ENCODE assay signal across 8 cellular contexts in the genomic region with DNA sequence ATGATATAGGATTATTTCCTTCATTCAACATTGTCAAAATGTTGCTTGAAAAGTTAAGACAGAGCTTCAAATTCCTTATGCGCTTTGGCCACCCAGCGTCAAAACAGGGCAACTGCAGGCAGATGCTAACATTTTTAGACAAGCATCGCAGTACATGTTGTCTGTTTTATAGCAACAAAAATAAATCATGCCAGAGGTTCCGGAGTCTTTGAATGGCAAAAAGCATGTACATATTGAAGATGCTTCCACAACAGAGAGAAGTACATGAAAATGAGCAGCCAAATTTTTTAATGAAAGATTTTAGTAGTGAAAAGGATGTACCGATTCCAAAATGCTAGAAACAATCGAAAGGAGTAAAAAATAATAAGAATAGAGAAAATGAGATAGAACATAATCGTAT. TPM values are rescaled to one million over a fixed set of nuclear protein-coding genes. Genes with fewer than 3 reads are reported as not detected.
DNase-seq lines count a peak whose midpoint lies in the region; ATAC-seq, FAIRE-seq and TF ChIP-seq lines count a peak whose summit lies in the region.

No MANE protein-coding gene starts in this region.

- FAIRE-seq in bronchial epithelial cell (lab: Jason Lieb, UNC): no peak
- FAIRE-seq in urothelium cell line (lab: Jason Lieb, UNC): no peak

- H3K4me1 ChIP-seq in CD8-positive, alpha-beta T cell (ENCODE audit: insufficient read depth, low read length): peaks cover 6% of the 10 kb centered on the region
- no peaks in the 10 kb centered on the region for H3K4me1 ChIP-seq in SK-N-SH (ENCODE audit: control insufficient read depth in 1 of 2, insufficient read depth in 2 of 2, low read depth in 1 of 2, low read length in 1 of 2)

- intact Hi-C loops in CD8-positive, alpha-beta T cell (cut with DNase I, micrococcal nuclease): loop anchor here in 1 of 2 experiments (5.0 kb wide), 1 partner anchor 47 kb away; no protein-coding TSS in a partner anchor

- POLR2A ChIA-PET in CD8-positive, alpha-beta T cell (lab: Charles Lee): interaction anchor here (0.6 to 1.3 kb wide), 2 partner anchors 11 to 49 kb away, joined by 3 to 4 read pairs; no protein-coding TSS in a partner anchor
- POLR2A ChIA-PET in SK-N-SH (lab: Yijun Ruan, JAX): no interaction called here

- H3K9me2 ChIP-seq in SK-N-SH: no peaks in the 10 kb centered on the region

- H4K20me1 ChIP-seq in SK-N-SH (ENCODE audit: insufficient read depth): no peaks in the 10 kb centered on the region

- peaks cover 9% of the 10 kb centered on the region for H3K4me1 Mint-ChIP-seq in CD8-positive, alpha-beta T cell (ENCODE audit: low read depth)

- no peak overlapping the region for H3K27ac Mint-ChIP-seq in CD8-positive, alpha-beta T cell

- H3F3A ChIP-seq in SK-N-SH (replicated peaks; ENCODE audit: insufficient read depth): no peaks in the 10 kb centered on the region

- no peaks in the 10 kb centered on the region for H3K27me3 ChIP-seq in CD8-positive, alpha-beta T cell (ENCODE audit: insufficient read depth, low read length)
- H3K27me3 ChIP-seq in SK-N-SH (ENCODE audit: insufficient read depth): no peaks in the 10 kb centered on the region
- no peaks in the 10 kb centered on the region for H3K27me3 ChIP-seq in bronchial epithelial cell (ENCODE audit: control insufficient read depth, insufficient read depth, low read length)

- no peak overlapping the region for H3K27ac ChIP-seq in CD8-positive, alpha-beta T cell (ENCODE audit: low read depth, low read length)
- no peak overlapping the region for H3K27ac ChIP-seq in SK-N-SH (ENCODE audit: low read depth in 2 of 2, low read length in 1 of 2)

- DNase-seq in CD8-positive, alpha-beta T cell: peak in 5 of 7 experiments; percentile 18 to 56 (median 33)
- DNase-seq in SK-N-SH (peak; percentile 40), bronchial epithelial cell (ENCODE audit: low read depth) (peak; percentile 52), lung microvascular endothelial cell (ENCODE audit: low read depth in 2 of 2) (peak; percentile 38 to 60), urothelium cell line (ENCODE audit: low spot score) (peak; percentile 31)

- H2AFZ ChIP-seq in SK-N-SH (ENCODE audit: low read depth): peak overlapping the region; percentile 13; the same call in 1 of the 2 replicates

- no peaks in the 10 kb centered on the region for H3K9me3 Mint-ChIP-seq in CD8-positive, alpha-beta T cell

- no peak overlapping the region for H3K4me3 Mint-ChIP-seq in CD8-positive, alpha-beta T cell

- H3K79me2 ChIP-seq in SK-N-SH (ENCODE audit: insufficient read depth): no peaks in the 10 kb centered on the region

- TF ChIP-seq EP300 in SK-N-SH (IDR thresholded peaks at IDR 0.05; ENCODE audit: borderline replicate concordance in 1 of 2, low read depth in 1 of 2, low read length in 1 of 2): no peak

- H3K27me3 Mint-ChIP-seq in CD8-positive, alpha-beta T cell (ENCODE audit: low read depth): no peaks in the 10 kb centered on the region

- peak; percentile 53 for TF ChIP-seq RAD21 in SK-N-SH (IDR thresholded peaks at IDR 0.05; ENCODE audit: low read length)

- TF ChIP-seq CTCF in CD8-positive, alpha-beta T cell (IDR thresholded peaks at IDR 0.05): peak; percentile 89
- TF ChIP-seq CTCF in SK-N-SH (IDR thresholded peaks at IDR 0.05) (peak; percentile 84), bronchial epithelial cell (IDR thresholded peaks at IDR 0.05; ENCODE audit: insufficient read depth, low read length, severe bottlenecking) (peak; percentile 74)

- 11% methylated on average over 7 of the region's 7 CpGs for WGBS in SK-N-SH (ENCODE audit: low lambda C conversion rate)

- H3K4me3 ChIP-seq in CD8-positive, alpha-beta T cell (ENCODE audit: low read depth, low read length): no peak overlapping the region
- peak overlapping the region in 1 of 2 experiments; percentile 27; a peak in 1 of 4 replicates for H3K4me3 ChIP-seq in SK-N-SH (ENCODE audit: low read depth in 2 of 2, low read length in 1 of 2)
- H3K4me3 ChIP-seq in bronchial epithelial cell (ENCODE audit: low read depth, low read length): no peak overlapping the region

- peak; percentile 70 for ATAC-seq in CD8-positive, alpha-beta T cell
- ATAC-seq in GM18868 (IDR thresholded peaks at IDR 0.05; ENCODE audit: unreplicated experiment) (peak; percentile 89), HG03354 (IDR thresholded peaks at IDR 0.05; ENCODE audit: poor library complexity, severe bottlenecking, unreplicated experiment) (peak; percentile 92), HG02840 (IDR thresholded peaks at IDR 0.05; ENCODE audit: low FRiP score, unreplicated experiment) (no peak)

- H3K9ac ChIP-seq in SK-N-SH: no peak overlapping the region

- CTCF ChIA-PET in CD8-positive, alpha-beta T cell (lab: Charles Lee): interaction anchor here (0.6 to 2.1 kb wide), 18 partner anchors 8 to 145 kb away, joined by 3 to 6 read pairs (median 3); no protein-coding TSS in a partner anchor
- CTCF ChIA-PET in SK-N-SH (lab: Yijun Ruan, JAX): interaction anchor here (0.6 to 4.3 kb wide), 29 partner anchors 8 to 628 kb away, joined by 3 to 38 read pairs (median 3); partner anchors contain the start of gene USP15

- no peaks in the 10 kb centered on the region for H3K9me3 ChIP-seq in CD8-positive, alpha-beta T cell (ENCODE audit: low read length)
- no peaks in the 10 kb centered on the region for H3K9me3 ChIP-seq in SK-N-SH

- H3K36me3 ChIP-seq in CD8-positive, alpha-beta T cell (ENCODE audit: insufficient read depth, low read length): no peaks in the 10 kb centered on the region
- no peaks in the 10 kb centered on the region for H3K36me3 ChIP-seq in SK-N-SH (replicated peaks in 1 of 2; ENCODE audit: control insufficient read depth in 1 of 2, insufficient read depth in 2 of 2, low read length in 1 of 2)
- H3K36me3 ChIP-seq in bronchial epithelial cell (ENCODE audit: control insufficient read depth, insufficient read depth, low read length): no peaks in the 10 kb centered on the region

- H3K36me3 Mint-ChIP-seq in CD8-positive, alpha-beta T cell: no peaks in the 10 kb centered on the region

- H3K4me2 ChIP-seq in SK-N-SH: peak overlapping the region; percentile 59; the same call in 1 of the 2 replicates

TF ChIP-seq in SK-N-SH, 30 proteins besides CTCF, POLR2A, EP300 and RAD21:
- TF ChIP-seq, protein P1, sequence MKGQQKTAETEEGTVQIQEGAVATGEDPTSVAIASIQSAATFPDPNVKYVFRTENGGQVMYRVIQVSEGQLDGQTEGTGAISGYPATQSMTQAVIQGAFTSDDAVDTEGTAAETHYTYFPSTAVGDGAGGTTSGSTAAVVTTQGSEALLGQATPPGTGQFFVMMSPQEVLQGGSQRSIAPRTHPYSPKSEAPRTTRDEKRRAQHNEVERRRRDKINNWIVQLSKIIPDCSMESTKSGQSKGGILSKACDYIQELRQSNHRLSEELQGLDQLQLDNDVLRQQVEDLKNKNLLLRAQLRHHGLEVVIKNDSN (IDR thresholded peaks at IDR 0.05; ENCODE audit: borderline replicate concordance, low read depth): no peak
- TF ChIP-seq JUND (IDR thresholded peaks at IDR 0.05): no peak
- TF ChIP-seq POLR2AphosphoS5 (IDR thresholded peaks at IDR 0.05; ENCODE audit: low read depth, low read length): no peak
- no peak for TF ChIP-seq NFIC (IDR thresholded peaks at IDR 0.05; ENCODE audit: borderline replicate concordance)
- no peak for TF ChIP-seq FOSL2 (IDR thresholded peaks at IDR 0.05; ENCODE audit: borderline replicate concordance, low read depth)
- peak; percentile 24; the same call in 1 of the 2 replicates for TF ChIP-seq SMC3 (IDR thresholded peaks at IDR 0.05; ENCODE audit: low read depth, low read length)
- no peak for TF ChIP-seq NRF1 (IDR thresholded peaks at IDR 0.05; ENCODE audit: low read depth, low read length)
- TF ChIP-seq CHD2 (IDR thresholded peaks at IDR 0.05; ENCODE audit: low read length, partially characterized antibody): no peak
- TF ChIP-seq RCOR1 (IDR thresholded peaks at IDR 0.05; ENCODE audit: low read length): no peak

RNA-seq across cellular contexts. Expression of gene USP15, which starts 49.8 kb away (rescaled TPM):
- total RNA-seq in CD8-positive, alpha-beta T cell: 100 to 1,000 TPM; 213 to 224 TPM
- polyA plus RNA-seq in SK-N-SH (2012; rRNA removed): 13.2 and 19.1 TPM in 2 replicates
- 14.2 and 16.4 TPM in 2 replicates for polyA plus RNA-seq in SK-N-SH (2012; cell fraction: cytosol; rRNA removed)
- polyA plus RNA-seq in SK-N-SH (2012; cell fraction: nucleus; rRNA removed): 22.3 and 52.3 TPM in 2 replicates
- total RNA-seq in bronchial epithelial cell (56.3 and 89.7 TPM in 2 replicates), lung microvascular endothelial cell (41.0 and 45.4 TPM in 2 replicates)
